ENCODE assay signal across 8 cellular contexts in genomic region chr2:43210467-43211303, GRCh38. TPM values are rescaled to one million over a fixed set of nuclear protein-coding genes. Genes with fewer than 3 reads are reported as not detected.
DNase-seq lines count a peak whose midpoint lies in the region; ATAC-seq lines count a peak whose summit lies in the region.

No MANE protein-coding gene starts in this region.

- no peaks in the 10 kb centered on the region for H3K27me3 ChIP-seq in rectal smooth muscle tissue (ENCODE audit: control insufficient read depth, insufficient read depth, low read length)

- peak overlapping the region; percentile 45 for H3K27ac ChIP-seq in rectal smooth muscle tissue (ENCODE audit: low read depth, low read length)

- H3K36me3 ChIP-seq in rectal smooth muscle tissue (ENCODE audit: control insufficient read depth, insufficient read depth, low read length) = no peaks in the 10 kb centered on the region

- DNase-seq in CMK (ENCODE audit: low read depth) = peak; percentile 85
- DNase-seq in RPMI7951 (ENCODE audit: low read depth) = peak; percentile 13
- DNase-seq in fibroblast of gingiva (ENCODE audit: low read depth) = peak; percentile 66
- DNase-seq in activated CD4-positive, CD25-positive, alpha-beta regulatory T cell (lab: John Stamatoyannopoulos, UW) = no peak
- no peak for DNase-seq in hepatic stellate cell (ENCODE audit: low spot score)

- ATAC-seq in GM18511 (IDR thresholded peaks at IDR 0.05; ENCODE audit: unreplicated experiment) (no peak), HG02678 (IDR thresholded peaks at IDR 0.05; ENCODE audit: unreplicated experiment) (no peak)

- peaks cover 9% of the 10 kb centered on the region for H3K4me1 ChIP-seq in rectal smooth muscle tissue (ENCODE audit: control insufficient read depth, insufficient read depth, low read length)

- no peak overlapping the region for H3K4me3 ChIP-seq in rectal smooth muscle tissue (ENCODE audit: low read length)

- H3K9ac ChIP-seq in rectal smooth muscle tissue (ENCODE audit: low read length) = no peak overlapping the region

RNA-seq across cellular contexts. Expression of gene ZFP36L2, which starts 15.7 kb away (rescaled TPM):
- total RNA-seq in RPMI7951 (2014; rRNA removed; shearing (Covaris generic)) = 6.4 and 9.1 TPM in 2 replicates

Comparison
In these comparisons a context has a peak if more than half of its experiments do, and no peak if none do; other contexts are left out.
1. DNase-seq: peak in CMK (single experiment), RPMI7951 (single experiment) and fibroblast of gingiva (single experiment); none in activated CD4-positive, CD25-positive, alpha-beta regulatory T cell (0 of 4) and hepatic stellate cell (single experiment).